ENCODE assay signal across 8 cellular contexts in the genomic region with DNA sequence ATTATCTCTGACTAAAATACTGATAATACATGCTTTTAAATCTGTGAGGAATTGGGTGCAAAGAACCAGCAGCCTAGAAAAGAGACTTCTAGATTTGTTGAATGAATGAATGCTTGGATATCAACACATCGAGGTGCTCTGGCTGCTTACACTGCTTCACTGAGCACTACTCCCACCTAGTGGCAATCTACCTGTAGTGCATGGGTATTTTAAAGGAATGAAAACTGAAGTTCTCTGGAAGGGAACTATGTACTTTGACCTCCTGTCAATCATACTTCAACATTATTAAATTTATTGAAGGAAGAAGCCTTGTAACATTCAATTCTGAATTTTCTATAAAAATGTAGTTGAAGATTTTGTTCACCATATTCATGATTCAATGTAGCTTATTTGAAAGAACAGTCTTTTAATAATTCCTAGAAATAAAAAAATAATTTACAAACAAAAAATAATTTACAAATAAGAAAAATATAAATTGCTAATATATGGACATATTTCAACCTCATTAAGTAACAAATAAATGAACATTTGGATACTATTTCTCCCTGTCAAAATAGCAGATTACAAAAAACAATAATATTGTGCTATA.
A peak's percentile ranks its signal among the peaks of the same experiment; 100 is the strongest.
DNase-seq lines count a peak whose midpoint lies in the region; ATAC-seq and TF ChIP-seq lines count a peak whose summit lies in the region.

No MANE protein-coding gene starts in this region.

- peak; percentile 74 for TF ChIP-seq CTCF in DOHH2 (IDR thresholded peaks at IDR 0.05; ENCODE audit: low read depth, low read length, poor library complexity, severe bottlenecking)
- TF ChIP-seq CTCF in fibroblast of mammary gland (conservative IDR thresholded peaks at IDR 0.05; ENCODE audit: control insufficient read depth, insufficient read depth, low read depth, low read length): peak; percentile 96
- TF ChIP-seq CTCF in neutrophil (IDR thresholded peaks at IDR 0.05): peak; percentile 87

- H3K27me3 ChIP-seq in DOHH2 (ENCODE audit: control insufficient read depth, low read length): peaks cover 4% of the 10 kb centered on the region; the same call in 1 of the 2 replicates
- H3K27me3 ChIP-seq in neutrophil: peaks cover 6% of the 10 kb centered on the region

- H3K27ac ChIP-seq in DOHH2 (ENCODE audit: low read depth, low read length): no peak overlapping the region
- no peak overlapping the region for H3K27ac ChIP-seq in neutrophil

- H3K9me2 ChIP-seq in DOHH2 (replicated peaks; ENCODE audit: control insufficient read depth, low read length): no peaks in the 10 kb centered on the region

- no peaks in the 10 kb centered on the region for H3F3A ChIP-seq in DOHH2 (ENCODE audit: control insufficient read depth, insufficient read depth)

- H3K4me1 ChIP-seq in DOHH2 (ENCODE audit: control insufficient read depth, low read length): no peaks in the 10 kb centered on the region
- peaks cover 0 to 2% of the 10 kb centered on the region in 2 experiments for H3K4me1 ChIP-seq in neutrophil (ENCODE audit: control insufficient read depth in 1 of 2, insufficient read depth in 1 of 2, low read depth in 1 of 2, low read length in 1 of 2)

- H4K20me1 ChIP-seq in DOHH2 (ENCODE audit: control insufficient read depth, insufficient read depth, low read depth, low read length): no peaks in the 10 kb centered on the region

- H3K9me3 ChIP-seq in DOHH2 (ENCODE audit: control insufficient read depth, insufficient read depth, low read length): no peaks in the 10 kb centered on the region
- no peaks in the 10 kb centered on the region for H3K9me3 ChIP-seq in neutrophil

- peak; percentile 63 for DNase-seq in NCI-H748 (lab: John Stamatoyannopoulos, UW; ENCODE audit: unreplicated experiment)
- peak; percentile 24 for DNase-seq in activated CD8-positive, alpha-beta memory T cell treated with anti-CD3 and anti-CD28 coated beads, Interleukin-2, amount 50 U/mL, for 4 hours
- peak; percentile 62 for DNase-seq in fibroblast of mammary gland (ENCODE audit: low read depth)
- DNase-seq in NCI-H1048 (lab: John Stamatoyannopoulos, UW): no peak

- H3K4me3 ChIP-seq in DOHH2 (ENCODE audit: low read length) (no peak overlapping the region), fibroblast of mammary gland (ENCODE audit: control insufficient read depth, low read depth, low read length) (no peak overlapping the region), neutrophil (ENCODE audit: low read depth in 1 of 2, low read length in 1 of 2) (no peak overlapping the region)

- H3K36me3 ChIP-seq in DOHH2 (ENCODE audit: control insufficient read depth, low read length): no peaks in the 10 kb centered on the region
- no peaks in the 10 kb centered on the region for H3K36me3 ChIP-seq in neutrophil

- no peaks in the 10 kb centered on the region for H3K79me2 ChIP-seq in DOHH2 (ENCODE audit: control insufficient read depth, low read length)

- no peak overlapping the region for H3K4me2 ChIP-seq in DOHH2 (ENCODE audit: low read length)

- peak; percentile 85 for ATAC-seq in GM19397 (IDR thresholded peaks at IDR 0.05; ENCODE audit: unreplicated experiment)
- peak; percentile 90 for ATAC-seq in HG03442 (IDR thresholded peaks at IDR 0.05; ENCODE audit: unreplicated experiment)
